Comparison of ENCODE assay signal across 8 cellular contexts in genomic region chr14:97977711-97978261, GRCh38.
DNase-seq lines count a peak whose midpoint lies in the region; ATAC-seq and TF ChIP-seq lines count a peak whose summit lies in the region.

No MANE protein-coding gene starts in this region.

- no peaks in the 10 kb centered on the region for H3K9me3 ChIP-seq in RWPE2 (ENCODE audit: severe bottlenecking)
- no peaks in the 10 kb centered on the region for H3K9me3 ChIP-seq in neural progenitor cell (ENCODE audit: low read depth)

- H3K4me2 ChIP-seq in neural progenitor cell = no peak overlapping the region

- TF ChIP-seq CTCF in RWPE2 (IDR thresholded peaks at IDR 0.05; ENCODE audit: poor library complexity, severe bottlenecking) (no peak), neural progenitor cell (IDR thresholded peaks at IDR 0.05) (no peak)

- H3K27me3 Mint-ChIP-seq in stimulated activated memory B cell treated with anti-CD40 and anti-IgM and Interleukin-4, amounts not matched to agents 10 μg/mL and 1 μg/mL and 100 μg/mL, for 72 hours = no peaks in the 10 kb centered on the region
- peaks cover 3% of the 10 kb centered on the region for H3K27me3 Mint-ChIP-seq in neural progenitor cell (ENCODE audit: insufficient read depth, low read depth)

- H3K36me3 ChIP-seq in RWPE2 (ENCODE audit: low read depth) (no peaks in the 10 kb centered on the region), neural progenitor cell (no peaks in the 10 kb centered on the region)

- H3K4me3 Mint-ChIP-seq in stimulated activated memory B cell treated with anti-CD40 and anti-IgM and Interleukin-4, amounts not matched to agents 10 μg/mL and 1 μg/mL and 100 μg/mL, for 72 hours = no peak overlapping the region
- no peak overlapping the region for H3K4me3 Mint-ChIP-seq in neural progenitor cell

- H3F3A ChIP-seq in neural progenitor cell (ENCODE audit: low read depth) = no peaks in the 10 kb centered on the region

- no peaks in the 10 kb centered on the region for H3K27me3 ChIP-seq in RWPE2 (ENCODE audit: insufficient read depth, poor library complexity, severe bottlenecking)
- H3K27me3 ChIP-seq in neural progenitor cell = no peaks in the 10 kb centered on the region

- H3K27ac ChIP-seq in RWPE2 (ENCODE audit: poor library complexity, severe bottlenecking) (peak overlapping the region; percentile 39), neural progenitor cell (no peak overlapping the region)

- no peaks in the 10 kb centered on the region for H3K79me2 ChIP-seq in neural progenitor cell (ENCODE audit: low read depth)

- H4K20me1 ChIP-seq in neural progenitor cell (ENCODE audit: low read depth) = no peaks in the 10 kb centered on the region

- no peaks in the 10 kb centered on the region for H3K36me3 Mint-ChIP-seq in stimulated activated memory B cell treated with anti-CD40 and anti-IgM and Interleukin-4, amounts not matched to agents 10 μg/mL and 1 μg/mL and 100 μg/mL, for 72 hours
- no peaks in the 10 kb centered on the region for H3K36me3 Mint-ChIP-seq in neural progenitor cell

- H3K4me1 Mint-ChIP-seq in stimulated activated memory B cell treated with anti-CD40 and anti-IgM and Interleukin-4, amounts not matched to agents 10 μg/mL and 1 μg/mL and 100 μg/mL, for 72 hours = no peaks in the 10 kb centered on the region
- peaks cover 23% of the 10 kb centered on the region for H3K4me1 Mint-ChIP-seq in neural progenitor cell

- DNase-seq in COR-L47 (lab: John Stamatoyannopoulos, UW) (peak; percentile 99), RWPE2 (ENCODE audit: low spot score) (peak; percentile 87), hippocampal formation (lab: John Stamatoyannopoulos, UW) (peak; percentile 47 to 59), neural progenitor cell (ENCODE audit: low spot score) (no peak)
- DNase-seq in activated naive CD4-positive, alpha-beta T cell treated with anti-CD3 and anti-CD28 coated beads, Interleukin-2, amount 50 U/mL, for 16 hours = peak; percentile 80
- DNase-seq in stimulated activated CD4-positive, alpha-beta T cell treated with anti-CD3 and anti-CD28 coated beads, Interleukin-1b, Interleukin-23, amount 100 ng/mL, for 4 hours (ENCODE audit: low read depth in 2 of 2) = peak; percentile 53 to 64

- H3K4me1 ChIP-seq in RWPE2 (ENCODE audit: insufficient read depth, poor library complexity, severe bottlenecking) (peaks cover 16% of the 10 kb centered on the region), neural progenitor cell (no peaks in the 10 kb centered on the region)

- no peak overlapping the region for H3K27ac Mint-ChIP-seq in stimulated activated memory B cell treated with anti-CD40 and anti-IgM and Interleukin-4, amounts not matched to agents 10 μg/mL and 1 μg/mL and 100 μg/mL, for 72 hours
- H3K27ac Mint-ChIP-seq in neural progenitor cell = no peak overlapping the region

- no peak overlapping the region for H3K9ac ChIP-seq in neural progenitor cell

- H2AFZ ChIP-seq in neural progenitor cell (replicated peaks) = no peak overlapping the region

- ATAC-seq in RWPE2 (ENCODE audit: low read depth) (peak; percentile 83), GM19395 (IDR thresholded peaks at IDR 0.05; ENCODE audit: unreplicated experiment) (no peak)
- no peak for ATAC-seq in stimulated activated memory B cell treated with anti-CD40 and anti-IgM and Interleukin-4, amounts not matched to agents 10 μg/mL and 1 μg/mL and 100 μg/mL, for 72 hours

- peaks cover 13% of the 10 kb centered on the region for H3K9me3 Mint-ChIP-seq in stimulated activated memory B cell treated with anti-CD40 and anti-IgM and Interleukin-4, amounts not matched to agents 10 μg/mL and 1 μg/mL and 100 μg/mL, for 72 hours
- no peaks in the 10 kb centered on the region for H3K9me3 Mint-ChIP-seq in neural progenitor cell

- H3K4me3 ChIP-seq in RWPE2 (ENCODE audit: severe bottlenecking) (peak overlapping the region; percentile 21), neural progenitor cell (no peak overlapping the region)
